Comparison of ENCODE assay signal across 1 cellular context in the genomic region with DNA sequence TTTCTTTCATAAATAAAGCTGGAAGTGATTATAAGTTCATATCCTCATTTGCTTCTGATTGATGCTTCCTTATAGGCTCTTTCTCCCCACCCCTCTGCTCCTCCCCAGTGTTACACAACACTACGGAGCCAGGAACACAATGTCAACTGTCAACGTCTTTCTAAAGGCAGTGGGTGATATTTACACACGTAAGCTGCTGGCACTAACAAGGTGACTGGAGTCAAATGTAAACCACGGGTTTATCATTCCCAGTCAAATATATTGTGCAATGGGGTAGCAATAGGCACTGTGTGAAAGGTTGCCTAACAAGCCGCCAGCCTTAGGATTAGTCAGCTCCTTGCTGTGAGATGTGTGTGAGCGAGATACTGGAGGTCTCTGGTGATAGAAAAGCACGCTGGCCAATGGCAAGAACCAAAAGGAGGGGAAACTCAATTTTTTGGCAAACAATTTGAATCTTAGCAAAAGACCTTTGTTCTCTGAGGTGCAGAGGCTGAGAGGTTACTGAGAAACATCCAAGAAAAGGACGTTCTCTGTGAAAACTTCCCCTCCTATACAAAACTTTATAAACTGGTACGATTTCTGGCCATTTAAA.
TF ChIP-seq lines count a peak whose summit lies in the region.

No MANE protein-coding gene starts in this region.

TF ChIP-seq in K562, 482 proteins besides CTCF, POLR2A, EP300 and RAD21 (continued from another document and continues in another):
- TF ChIP-seq, protein P1, sequence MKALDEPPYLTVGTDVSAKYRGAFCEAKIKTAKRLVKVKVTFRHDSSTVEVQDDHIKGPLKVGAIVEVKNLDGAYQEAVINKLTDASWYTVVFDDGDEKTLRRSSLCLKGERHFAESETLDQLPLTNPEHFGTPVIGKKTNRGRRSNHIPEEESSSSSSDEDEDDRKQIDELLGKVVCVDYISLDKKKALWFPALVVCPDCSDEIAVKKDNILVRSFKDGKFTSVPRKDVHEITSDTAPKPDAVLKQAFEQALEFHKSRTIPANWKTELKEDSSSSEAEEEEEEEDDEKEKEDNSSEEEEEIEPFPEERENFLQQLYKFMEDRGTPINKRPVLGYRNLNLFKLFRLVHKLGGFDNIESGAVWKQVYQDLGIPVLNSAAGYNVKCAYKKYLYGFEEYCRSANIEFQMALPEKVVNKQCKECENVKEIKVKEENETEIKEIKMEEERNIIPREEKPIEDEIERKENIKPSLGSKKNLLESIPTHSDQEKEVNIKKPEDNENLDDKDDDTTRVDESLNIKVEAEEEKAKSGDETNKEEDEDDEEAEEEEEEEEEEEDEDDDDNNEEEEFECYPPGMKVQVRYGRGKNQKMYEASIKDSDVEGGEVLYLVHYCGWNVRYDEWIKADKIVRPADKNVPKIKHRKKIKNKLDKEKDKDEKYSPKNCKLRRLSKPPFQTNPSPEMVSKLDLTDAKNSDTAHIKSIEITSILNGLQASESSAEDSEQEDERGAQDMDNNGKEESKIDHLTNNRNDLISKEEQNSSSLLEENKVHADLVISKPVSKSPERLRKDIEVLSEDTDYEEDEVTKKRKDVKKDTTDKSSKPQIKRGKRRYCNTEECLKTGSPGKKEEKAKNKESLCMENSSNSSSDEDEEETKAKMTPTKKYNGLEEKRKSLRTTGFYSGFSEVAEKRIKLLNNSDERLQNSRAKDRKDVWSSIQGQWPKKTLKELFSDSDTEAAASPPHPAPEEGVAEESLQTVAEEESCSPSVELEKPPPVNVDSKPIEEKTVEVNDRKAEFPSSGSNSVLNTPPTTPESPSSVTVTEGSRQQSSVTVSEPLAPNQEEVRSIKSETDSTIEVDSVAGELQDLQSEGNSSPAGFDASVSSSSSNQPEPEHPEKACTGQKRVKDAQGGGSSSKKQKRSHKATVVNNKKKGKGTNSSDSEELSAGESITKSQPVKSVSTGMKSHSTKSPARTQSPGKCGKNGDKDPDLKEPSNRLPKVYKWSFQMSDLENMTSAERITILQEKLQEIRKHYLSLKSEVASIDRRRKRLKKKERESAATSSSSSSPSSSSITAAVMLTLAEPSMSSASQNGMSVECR (CRISPR knock-in tag; IDR thresholded peaks at IDR 0.05), result no peak
- TF ChIP-seq PYGO2 (tag; IDR thresholded peaks at IDR 0.05), result no peak
- no peak for TF ChIP-seq TAF7 (tag; IDR thresholded peaks at IDR 0.05)
- no peak for TF ChIP-seq NR2C2 (CRISPR knock-in tag; IDR thresholded peaks at IDR 0.05)
- TF ChIP-seq NR2C2 (tag; IDR thresholded peaks at IDR 0.05), result peak; percentile 87
- peak in 1 of 2 experiments; percentile 72; a peak in 2 of 4 replicates for TF ChIP-seq ZMIZ1 (IDR thresholded peaks at IDR 0.05; ENCODE audit: low read depth in 2 of 2, low read length in 2 of 2)
- TF ChIP-seq CBFA2T3 (IDR thresholded peaks at IDR 0.05), result peak; percentile 88
- peak; percentile 79; the same call in 1 of the 2 replicates for TF ChIP-seq TOE1 (IDR thresholded peaks at IDR 0.05; ENCODE audit: borderline replicate concordance)
- TF ChIP-seq TOE1 (CRISPR knock-in tag; IDR thresholded peaks at IDR 0.05; ENCODE audit: borderline replicate concordance, low read depth), result no peak
- TF ChIP-seq, protein P2, sequence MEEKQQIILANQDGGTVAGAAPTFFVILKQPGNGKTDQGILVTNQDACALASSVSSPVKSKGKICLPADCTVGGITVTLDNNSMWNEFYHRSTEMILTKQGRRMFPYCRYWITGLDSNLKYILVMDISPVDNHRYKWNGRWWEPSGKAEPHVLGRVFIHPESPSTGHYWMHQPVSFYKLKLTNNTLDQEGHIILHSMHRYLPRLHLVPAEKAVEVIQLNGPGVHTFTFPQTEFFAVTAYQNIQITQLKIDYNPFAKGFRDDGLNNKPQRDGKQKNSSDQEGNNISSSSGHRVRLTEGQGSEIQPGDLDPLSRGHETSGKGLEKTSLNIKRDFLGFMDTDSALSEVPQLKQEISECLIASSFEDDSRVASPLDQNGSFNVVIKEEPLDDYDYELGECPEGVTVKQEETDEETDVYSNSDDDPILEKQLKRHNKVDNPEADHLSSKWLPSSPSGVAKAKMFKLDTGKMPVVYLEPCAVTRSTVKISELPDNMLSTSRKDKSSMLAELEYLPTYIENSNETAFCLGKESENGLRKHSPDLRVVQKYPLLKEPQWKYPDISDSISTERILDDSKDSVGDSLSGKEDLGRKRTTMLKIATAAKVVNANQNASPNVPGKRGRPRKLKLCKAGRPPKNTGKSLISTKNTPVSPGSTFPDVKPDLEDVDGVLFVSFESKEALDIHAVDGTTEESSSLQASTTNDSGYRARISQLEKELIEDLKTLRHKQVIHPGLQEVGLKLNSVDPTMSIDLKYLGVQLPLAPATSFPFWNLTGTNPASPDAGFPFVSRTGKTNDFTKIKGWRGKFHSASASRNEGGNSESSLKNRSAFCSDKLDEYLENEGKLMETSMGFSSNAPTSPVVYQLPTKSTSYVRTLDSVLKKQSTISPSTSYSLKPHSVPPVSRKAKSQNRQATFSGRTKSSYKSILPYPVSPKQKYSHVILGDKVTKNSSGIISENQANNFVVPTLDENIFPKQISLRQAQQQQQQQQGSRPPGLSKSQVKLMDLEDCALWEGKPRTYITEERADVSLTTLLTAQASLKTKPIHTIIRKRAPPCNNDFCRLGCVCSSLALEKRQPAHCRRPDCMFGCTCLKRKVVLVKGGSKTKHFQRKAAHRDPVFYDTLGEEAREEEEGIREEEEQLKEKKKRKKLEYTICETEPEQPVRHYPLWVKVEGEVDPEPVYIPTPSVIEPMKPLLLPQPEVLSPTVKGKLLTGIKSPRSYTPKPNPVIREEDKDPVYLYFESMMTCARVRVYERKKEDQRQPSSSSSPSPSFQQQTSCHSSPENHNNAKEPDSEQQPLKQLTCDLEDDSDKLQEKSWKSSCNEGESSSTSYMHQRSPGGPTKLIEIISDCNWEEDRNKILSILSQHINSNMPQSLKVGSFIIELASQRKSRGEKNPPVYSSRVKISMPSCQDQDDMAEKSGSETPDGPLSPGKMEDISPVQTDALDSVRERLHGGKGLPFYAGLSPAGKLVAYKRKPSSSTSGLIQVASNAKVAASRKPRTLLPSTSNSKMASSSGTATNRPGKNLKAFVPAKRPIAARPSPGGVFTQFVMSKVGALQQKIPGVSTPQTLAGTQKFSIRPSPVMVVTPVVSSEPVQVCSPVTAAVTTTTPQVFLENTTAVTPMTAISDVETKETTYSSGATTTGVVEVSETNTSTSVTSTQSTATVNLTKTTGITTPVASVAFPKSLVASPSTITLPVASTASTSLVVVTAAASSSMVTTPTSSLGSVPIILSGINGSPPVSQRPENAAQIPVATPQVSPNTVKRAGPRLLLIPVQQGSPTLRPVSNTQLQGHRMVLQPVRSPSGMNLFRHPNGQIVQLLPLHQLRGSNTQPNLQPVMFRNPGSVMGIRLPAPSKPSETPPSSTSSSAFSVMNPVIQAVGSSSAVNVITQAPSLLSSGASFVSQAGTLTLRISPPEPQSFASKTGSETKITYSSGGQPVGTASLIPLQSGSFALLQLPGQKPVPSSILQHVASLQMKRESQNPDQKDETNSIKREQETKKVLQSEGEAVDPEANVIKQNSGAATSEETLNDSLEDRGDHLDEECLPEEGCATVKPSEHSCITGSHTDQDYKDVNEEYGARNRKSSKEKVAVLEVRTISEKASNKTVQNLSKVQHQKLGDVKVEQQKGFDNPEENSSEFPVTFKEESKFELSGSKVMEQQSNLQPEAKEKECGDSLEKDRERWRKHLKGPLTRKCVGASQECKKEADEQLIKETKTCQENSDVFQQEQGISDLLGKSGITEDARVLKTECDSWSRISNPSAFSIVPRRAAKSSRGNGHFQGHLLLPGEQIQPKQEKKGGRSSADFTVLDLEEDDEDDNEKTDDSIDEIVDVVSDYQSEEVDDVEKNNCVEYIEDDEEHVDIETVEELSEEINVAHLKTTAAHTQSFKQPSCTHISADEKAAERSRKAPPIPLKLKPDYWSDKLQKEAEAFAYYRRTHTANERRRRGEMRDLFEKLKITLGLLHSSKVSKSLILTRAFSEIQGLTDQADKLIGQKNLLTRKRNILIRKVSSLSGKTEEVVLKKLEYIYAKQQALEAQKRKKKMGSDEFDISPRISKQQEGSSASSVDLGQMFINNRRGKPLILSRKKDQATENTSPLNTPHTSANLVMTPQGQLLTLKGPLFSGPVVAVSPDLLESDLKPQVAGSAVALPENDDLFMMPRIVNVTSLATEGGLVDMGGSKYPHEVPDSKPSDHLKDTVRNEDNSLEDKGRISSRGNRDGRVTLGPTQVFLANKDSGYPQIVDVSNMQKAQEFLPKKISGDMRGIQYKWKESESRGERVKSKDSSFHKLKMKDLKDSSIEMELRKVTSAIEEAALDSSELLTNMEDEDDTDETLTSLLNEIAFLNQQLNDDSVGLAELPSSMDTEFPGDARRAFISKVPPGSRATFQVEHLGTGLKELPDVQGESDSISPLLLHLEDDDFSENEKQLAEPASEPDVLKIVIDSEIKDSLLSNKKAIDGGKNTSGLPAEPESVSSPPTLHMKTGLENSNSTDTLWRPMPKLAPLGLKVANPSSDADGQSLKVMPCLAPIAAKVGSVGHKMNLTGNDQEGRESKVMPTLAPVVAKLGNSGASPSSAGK (IDR thresholded peaks at IDR 0.05), result no peak; the same call in 1 of the 2 replicates
- TF ChIP-seq SP1 (CRISPR knock-in tag; IDR thresholded peaks at IDR 0.05), result peak; percentile 56
- TF ChIP-seq MAFK (IDR thresholded peaks at IDR 0.05; ENCODE audit: low read length), result peak; percentile 24; the same call in 1 of the 2 replicates
- TF ChIP-seq, protein P3, sequence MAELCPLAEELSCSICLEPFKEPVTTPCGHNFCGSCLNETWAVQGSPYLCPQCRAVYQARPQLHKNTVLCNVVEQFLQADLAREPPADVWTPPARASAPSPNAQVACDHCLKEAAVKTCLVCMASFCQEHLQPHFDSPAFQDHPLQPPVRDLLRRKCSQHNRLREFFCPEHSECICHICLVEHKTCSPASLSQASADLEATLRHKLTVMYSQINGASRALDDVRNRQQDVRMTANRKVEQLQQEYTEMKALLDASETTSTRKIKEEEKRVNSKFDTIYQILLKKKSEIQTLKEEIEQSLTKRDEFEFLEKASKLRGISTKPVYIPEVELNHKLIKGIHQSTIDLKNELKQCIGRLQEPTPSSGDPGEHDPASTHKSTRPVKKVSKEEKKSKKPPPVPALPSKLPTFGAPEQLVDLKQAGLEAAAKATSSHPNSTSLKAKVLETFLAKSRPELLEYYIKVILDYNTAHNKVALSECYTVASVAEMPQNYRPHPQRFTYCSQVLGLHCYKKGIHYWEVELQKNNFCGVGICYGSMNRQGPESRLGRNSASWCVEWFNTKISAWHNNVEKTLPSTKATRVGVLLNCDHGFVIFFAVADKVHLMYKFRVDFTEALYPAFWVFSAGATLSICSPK (IDR thresholded peaks at IDR 0.05; ENCODE audit: borderline replicate concordance), result no peak
- TF ChIP-seq POLR2AphosphoS5 (IDR thresholded peaks at IDR 0.05; ENCODE audit: control insufficient read depth, insufficient read depth, low read depth, low read length), result peak; percentile 63
- peak; percentile 55; the same call in 1 of the 2 replicates for TF ChIP-seq STAT5A (IDR thresholded peaks at IDR 0.05; ENCODE audit: borderline replicate concordance, low read length)
- TF ChIP-seq NR2F6 (CRISPR knock-in tag; IDR thresholded peaks at IDR 0.05), result no peak
- TF ChIP-seq SMAD4 (CRISPR knock-in tag; conservative IDR thresholded peaks at IDR 0.05), result peak; percentile 95
- TF ChIP-seq NBN (IDR thresholded peaks at IDR 0.05; ENCODE audit: low read depth), result peak; percentile 98
- peak; percentile 82 for TF ChIP-seq BACH1 (tag; IDR thresholded peaks at IDR 0.05)
- peak; percentile 71 for TF ChIP-seq TAF9B (IDR thresholded peaks at IDR 0.05; ENCODE audit: partially characterized antibody)
- no peak for TF ChIP-seq ZNF408 (CRISPR knock-in tag; IDR thresholded peaks at IDR 0.05; ENCODE audit: low read depth)
- TF ChIP-seq MBD2 (IDR thresholded peaks at IDR 0.05; ENCODE audit: borderline replicate concordance, low read depth), result peak; percentile 74; the same call in 1 of the 2 replicates
- TF ChIP-seq, protein P4, sequence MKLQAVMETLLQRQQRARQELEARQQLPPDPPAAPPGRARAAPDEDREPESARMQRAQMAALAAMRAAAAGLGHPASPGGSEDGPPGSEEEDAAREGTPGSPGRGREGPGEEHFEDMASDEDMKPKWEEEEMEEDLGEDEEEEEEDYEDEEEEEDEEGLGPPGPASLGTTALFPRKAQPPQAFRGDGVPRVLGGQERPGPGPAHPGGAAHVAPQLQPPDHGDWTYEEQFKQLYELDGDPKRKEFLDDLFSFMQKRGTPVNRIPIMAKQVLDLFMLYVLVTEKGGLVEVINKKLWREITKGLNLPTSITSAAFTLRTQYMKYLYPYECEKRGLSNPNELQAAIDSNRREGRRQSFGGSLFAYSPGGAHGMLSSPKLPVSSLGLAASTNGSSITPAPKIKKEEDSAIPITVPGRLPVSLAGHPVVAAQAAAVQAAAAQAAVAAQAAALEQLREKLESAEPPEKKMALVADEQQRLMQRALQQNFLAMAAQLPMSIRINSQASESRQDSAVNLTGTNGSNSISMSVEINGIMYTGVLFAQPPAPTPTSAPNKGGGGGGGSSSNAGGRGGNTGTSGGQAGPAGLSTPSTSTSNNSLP (IDR thresholded peaks at IDR 0.05; ENCODE audit: borderline replicate concordance, low read depth, low read length), result peak; percentile 87
- no peak for TF ChIP-seq ARHGAP35 (IDR thresholded peaks at IDR 0.05; ENCODE audit: partially characterized antibody)
- TF ChIP-seq TBP (optimal IDR thresholded peaks at IDR 0.05; ENCODE audit: low read depth, low read length), result peak; percentile 58
- TF ChIP-seq RNF2 (IDR thresholded peaks at IDR 0.05), result peak; percentile 84
- peak; percentile 28 for TF ChIP-seq TAF1 (IDR thresholded peaks at IDR 0.05; ENCODE audit: control insufficient read depth, extremely low read depth, insufficient read depth, low read length, severe bottlenecking)
- TF ChIP-seq BMI1 (IDR thresholded peaks at IDR 0.05; ENCODE audit: low read length), result no peak
- peak; percentile 36; the same call in 1 of the 2 replicates for TF ChIP-seq GATAD2B (IDR thresholded peaks at IDR 0.05; ENCODE audit: borderline replicate concordance)
- peak; percentile 84 for TF ChIP-seq LCOR (CRISPR knock-in tag; IDR thresholded peaks at IDR 0.05)
- peak; percentile 52 for TF ChIP-seq BCOR (IDR thresholded peaks at IDR 0.05)
- TF ChIP-seq ATF7 (IDR thresholded peaks at IDR 0.05), result peak; percentile 91
